12 cellular contexts compared by ENCODE assay signal in the genomic region with DNA sequence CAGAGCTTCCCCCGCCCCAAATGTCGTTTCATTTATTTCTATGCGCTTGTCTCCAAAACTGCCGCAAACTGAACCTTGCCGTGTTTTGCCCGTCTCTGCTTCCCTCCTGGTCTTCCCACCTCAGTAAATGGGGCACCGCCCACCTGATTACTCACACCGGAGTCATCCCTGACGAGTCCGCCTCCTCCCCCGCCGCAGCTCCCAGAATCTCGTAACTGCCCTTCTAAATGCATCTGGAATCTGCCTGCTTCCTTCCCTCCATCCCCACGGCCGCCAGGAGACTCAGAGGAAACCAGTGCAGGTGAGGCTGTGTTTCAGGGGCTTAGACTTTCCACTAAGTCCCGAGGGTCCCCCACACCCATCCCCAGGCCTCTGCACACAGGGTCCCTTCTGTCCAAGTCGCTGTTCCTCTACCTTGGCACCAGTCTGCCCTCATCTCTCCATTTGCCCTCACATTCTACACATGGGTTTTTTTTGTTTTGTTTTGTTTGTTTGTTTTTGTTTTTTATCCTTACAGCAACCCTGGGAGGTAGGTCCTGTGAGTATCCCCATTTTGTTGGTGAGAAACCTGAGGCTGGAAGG.
DNase-seq lines count a peak whose midpoint lies in the region; ATAC-seq and TF ChIP-seq lines count a peak whose summit lies in the region.
"Had no signal": no experiment of that assay in that cellular context is flagged by ENCODE, and none has a peak within 500 bp of the region (broad histone marks: within the 10 kb centered on the region; RNA-seq: fewer than 3 reads in every experiment).

No MANE protein-coding gene starts in this region.

- no peaks in the 10 kb centered on the region for H3K36me3 ChIP-seq in H7 (replicated peaks; ENCODE audit: control insufficient read depth, insufficient read depth, low read length)
- no peaks in the 10 kb centered on the region for H3K36me3 ChIP-seq in iPS-18a (ENCODE audit: control insufficient read depth, low read depth, low read length)
- no peaks in the 10 kb centered on the region for H3K36me3 ChIP-seq in OCI-LY7 (ENCODE audit: insufficient read depth, low read length)
- H3K36me3 ChIP-seq in upper lobe of left lung: no peaks in the 10 kb centered on the region
- H3K36me3 ChIP-seq: suprapubic skin had no signal

- TF ChIP-seq EP300 in upper lobe of left lung (IDR thresholded peaks at IDR 0.05): no peak

- H3K27me3 Mint-ChIP-seq in WTC11 (ENCODE audit: low read depth): peaks cover 17% of the 10 kb centered on the region

- TF ChIP-seq CTCF in WTC11 (IDR thresholded peaks at IDR 0.05) (no peak), OCI-LY7 (conservative IDR thresholded peaks at IDR 0.05; ENCODE audit: low read length) (no peak), upper lobe of left lung (IDR thresholded peaks at IDR 0.05) (no peak)

- no peaks in the 10 kb centered on the region for H3K9me2 ChIP-seq in OCI-LY7 (ENCODE audit: insufficient read depth, low read length)

- peaks cover 46% of the 10 kb centered on the region for H3K4me1 Mint-ChIP-seq in WTC11

- H3K4me3 ChIP-seq in H7 (ENCODE audit: insufficient read depth, low read depth, low read length) (peak overlapping the region; percentile 18), iPS-18a (ENCODE audit: low read length) (peak overlapping the region; percentile 31), OCI-LY7 (ENCODE audit: low read depth, low read length, poor library complexity, severe bottlenecking) (no peak overlapping the region), upper lobe of left lung (no peak overlapping the region)
- H3K4me3 ChIP-seq: suprapubic skin had no signal

- no peak overlapping the region for H3K4me2 ChIP-seq in OCI-LY7 (ENCODE audit: low read length)

- H3K4me1 ChIP-seq in iPS-18a (ENCODE audit: control insufficient read depth, low read depth, low read length): peaks cover 8% of the 10 kb centered on the region
- H3K4me1 ChIP-seq in OCI-LY7 (ENCODE audit: insufficient read depth, low read length, poor library complexity, severe bottlenecking): no peaks in the 10 kb centered on the region
- no peaks in the 10 kb centered on the region for H3K4me1 ChIP-seq in upper lobe of left lung

- H3K4me3 Mint-ChIP-seq in WTC11: peak overlapping the region; percentile 62
- H3K4me3 Mint-ChIP-seq: activated T-helper 1 cell treated with anti-CD3 and anti-CD28 coated beads, Interleukin-12 subunit alpha, Interleukin-12 subunit beta, Interleukin-2, Interleukin-4 antibody, amounts not matched to agents 30 ng/mL and 10 ng/mL and 1 ng/mL, durations not matched to agents 14 hours and 24 hours and 36 hours had no signal

- H3K27me3 ChIP-seq in H7 (ENCODE audit: control insufficient read depth, insufficient read depth, low read length) (no peaks in the 10 kb centered on the region; the same call in 1 of the 2 replicates), iPS-18a (ENCODE audit: control insufficient read depth, insufficient read depth, low read length) (peaks cover 12% of the 10 kb centered on the region), upper lobe of left lung (peaks cover 0 to 5% (median 0%) of the 10 kb centered on the region in 4 donors)

- H3K9ac ChIP-seq in iPS-18a (ENCODE audit: low read length): no peak overlapping the region

- no TSS peak for BruUV-seq in OCI-LY7 (replicated peaks; lab: Mats Ljungman, UMichigan)

- H3K79me2 ChIP-seq in OCI-LY7 (ENCODE audit: insufficient read depth, low read depth, low read length): no peaks in the 10 kb centered on the region

- ATAC-seq in WTC11 (peak; percentile 91), GM19452 (IDR thresholded peaks at IDR 0.05; ENCODE audit: unreplicated experiment) (no peak), upper lobe of left lung (ENCODE audit: low FRiP score in 2 of 2) (no peak), GM21526 (IDR thresholded peaks at IDR 0.05; ENCODE audit: low FRiP score, unreplicated experiment) (no peak)

- POLR2A ChIA-PET in WTC11 (lab: Charles Lee): no interaction called here
- POLR2A ChIA-PET in OCI-LY7 (lab: Charles Lee): no interaction called here

- no peak for TF ChIP-seq POLR2A in upper lobe of left lung (IDR thresholded peaks at IDR 0.05)

- H3K27ac ChIP-seq in iPS-18a (ENCODE audit: low read length) (no peak overlapping the region), OCI-LY7 (ENCODE audit: low read depth, low read length, poor library complexity, severe bottlenecking) (no peak overlapping the region), upper lobe of left lung (no peak overlapping the region)
- H3K27ac ChIP-seq: suprapubic skin had no signal

- WGBS in upper lobe of left lung, 2 donors: 35 to 40% methylated on average over 17 of the region's 17 CpGs

- H4K20me1 ChIP-seq in OCI-LY7 (ENCODE audit: insufficient read depth, low read length): no peaks in the 10 kb centered on the region

- H3K9me3 Mint-ChIP-seq in WTC11: peaks cover 21% of the 10 kb centered on the region

- H2AFZ ChIP-seq in OCI-LY7 (ENCODE audit: low read length): no peak overlapping the region

- DNase-seq in AG08395 (ENCODE audit: low spot score) (peak; percentile 77), H7 (peak; percentile 89), WTC11 (ENCODE audit: low spot score) (peak; percentile 82), OCI-LY7 (ENCODE audit: low spot score) (no peak), upper lobe of left lung (no peak)
- DNase-seq: DMS 273 treated with DMSO at 0.1 percent for 48 hours, foreskin melanocyte had no signal

- peaks cover 12% of the 10 kb centered on the region for H3K36me3 Mint-ChIP-seq in WTC11

- H3K9me3 ChIP-seq in iPS-18a (ENCODE audit: control insufficient read depth, low read depth, low read length) (no peaks in the 10 kb centered on the region), OCI-LY7 (ENCODE audit: low read length) (no peaks in the 10 kb centered on the region), upper lobe of left lung (no peaks in the 10 kb centered on the region)
- H3K9me3 ChIP-seq: suprapubic skin had no signal

- CTCF ChIA-PET in WTC11 (lab: Charles Lee) (interaction anchor here (1.3 kb wide), 1 partner anchor 9 kb away, joined by 3 read pairs; no protein-coding TSS in a partner anchor), OCI-LY7 (lab: Charles Lee; ENCODE audit: unreplicated experiment) (no interaction called here)

- peak overlapping the region; percentile 78 for H3K27ac Mint-ChIP-seq in WTC11
- H3K27ac Mint-ChIP-seq: activated T-helper 1 cell treated with anti-CD3 and anti-CD28 coated beads, Interleukin-12 subunit alpha, Interleukin-12 subunit beta, Interleukin-2, Interleukin-4 antibody, amounts not matched to agents 30 ng/mL and 10 ng/mL and 1 ng/mL, durations not matched to agents 14 hours and 24 hours and 36 hours had no signal

- intact Hi-C loops in OCI-LY7 (cut with micrococcal nuclease; ENCODE audit: unreplicated experiment): no loop called here

TF ChIP-seq in WTC11, 78 proteins besides CTCF, POLR2A, EP300 and RAD21:
- TF ChIP-seq ZNF263 (CRISPR knock-in tag; IDR thresholded peaks at IDR 0.05; ENCODE audit: low read depth) (peak; percentile 92; the same call in 1 of the 2 replicates), TEAD4 (CRISPR knock-in tag; IDR thresholded peaks at IDR 0.05) (no peak)
TF ChIP-seq in WTC11: peak in this region for 1.

Comparison
In these comparisons a context has a peak if more than half of its experiments do, and no peak if none do; other contexts are left out.
1. DNase-seq: peak in AG08395 (single experiment), H7 (single experiment) and WTC11 (single experiment); none in OCI-LY7 (single experiment) and upper lobe of left lung (0 of 2).
2. H3K4me3 ChIP-seq: peak in H7 (single experiment) and iPS-18a (single experiment); none in OCI-LY7 (single experiment) and upper lobe of left lung (0 of 4).